Comparison of ENCODE assay signal across 8 cellular contexts in the genomic region with DNA sequence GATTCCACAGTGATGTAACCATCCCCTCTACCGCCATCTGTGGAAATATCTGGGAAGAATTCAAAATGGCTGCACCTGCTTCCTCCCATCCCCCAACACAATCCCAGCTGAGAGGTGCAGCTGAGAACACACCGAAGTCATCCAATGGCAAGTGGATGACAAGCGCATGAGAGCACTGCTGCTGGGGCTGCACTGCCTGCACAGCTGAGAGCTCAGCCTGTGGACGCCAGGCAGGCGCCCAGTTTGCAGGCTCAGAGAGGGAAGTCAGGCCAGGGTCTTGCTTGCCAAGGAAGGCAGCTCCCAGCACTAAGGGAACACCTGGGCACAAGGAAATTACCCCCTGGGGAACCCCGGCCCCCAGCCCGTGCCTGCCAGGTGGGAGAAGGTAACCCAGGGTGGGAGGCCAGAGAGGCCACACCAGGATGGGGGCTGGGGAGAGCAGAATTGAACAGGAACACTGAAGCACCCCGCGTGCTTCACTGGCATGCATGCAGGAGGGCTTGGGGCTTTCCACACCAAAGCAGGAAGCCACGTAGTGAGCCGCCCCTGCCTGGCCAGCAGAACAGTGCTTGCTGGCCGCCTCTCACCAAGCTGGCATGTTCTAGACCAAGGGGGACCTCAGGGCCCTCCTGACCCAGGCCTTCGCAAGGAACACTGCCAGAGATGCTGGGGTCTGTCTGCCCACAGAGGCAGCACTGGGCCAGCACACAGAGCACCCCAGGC. TPM values are rescaled to one million over a fixed set of nuclear protein-coding genes. Genes with fewer than 3 reads are reported as not detected.
A peak's percentile ranks its signal among the peaks of the same experiment; 100 is the strongest.
DNase-seq lines count a peak whose midpoint lies in the region; ATAC-seq lines count a peak whose summit lies in the region.

No MANE protein-coding gene starts in this region.

- no peak for ATAC-seq in HG03457 (IDR thresholded peaks at IDR 0.05; ENCODE audit: unreplicated experiment)

- DNase-seq in NCI-H2029 (lab: John Stamatoyannopoulos, UW), result peak; percentile 45
- DNase-seq in NCI-H2029 treated with DMSO at 0.1 percent for 48 hours (lab: John Stamatoyannopoulos, UW), result no peak
- peak; percentile 88 to 89 for DNase-seq in SHP77 (lab: John Stamatoyannopoulos, UW)
- peak; percentile 30 for DNase-seq in dermis blood vessel endothelial cell
- peak; percentile 59 for DNase-seq in stimulated activated naive CD4-positive, alpha-beta T cell treated with Interleukin-2 at 50 U/mL for 16 hours (lab: John Stamatoyannopoulos, UW)
- DNase-seq in NOMO-1 treated with dmso at 0.1 percent for 144 hours (lab: John Stamatoyannopoulos, UW; ENCODE audit: unreplicated experiment), result no peak
- DNase-seq in NCI-H1092 (lab: John Stamatoyannopoulos, UW), result no peak

RNA-seq across cellular contexts. Expression of a gene that starts 46.2 kb away (rescaled TPM):
- 30.5 and 36.5 TPM in 2 replicates for total RNA-seq in dermis blood vessel endothelial cell

Comparison
In these comparisons a context has a peak if more than half of its experiments do, and no peak if none do; other contexts are left out.
1. DNase-seq: peak in NCI-H2029 (single experiment), SHP77 (2 of 2), dermis blood vessel endothelial cell (single experiment) and stimulated activated naive CD4-positive, alpha-beta T cell treated with Interleukin-2 at 50 U/mL for 16 hours (single experiment); none in NCI-H2029 treated with DMSO at 0.1 percent for 48 hours (single experiment), NOMO-1 treated with dmso at 0.1 percent for 144 hours (single experiment) and NCI-H1092 (single experiment).